In genomic region chr10:15720635-15721310, GRCh38 we compare ENCODE assay signal across 17 cellular contexts. TPM values are rescaled to one million over a fixed set of nuclear protein-coding genes. Genes with fewer than 3 reads are reported as not detected.
DNase-seq lines count a peak whose midpoint lies in the region; ATAC-seq and TF ChIP-seq lines count a peak whose summit lies in the region.
"Had no signal": no experiment of that assay in that cellular context is flagged by ENCODE, and none has a peak within 500 bp of the region (broad histone marks: within the 10 kb centered on the region; RNA-seq: fewer than 3 reads in every experiment).

No MANE protein-coding gene starts in this region.

- H3K4me2 ChIP-seq in GM23248 (ENCODE audit: unreplicated experiment): no peak overlapping the region
- H3K4me2 ChIP-seq: SK-N-SH had no signal

- H3K27ac Mint-ChIP-seq in brain (no peak overlapping the region), neural crest cell (ENCODE audit: unreplicated experiment) (no peak overlapping the region), natural killer cell (no peak overlapping the region)
- H3K27ac Mint-ChIP-seq: CD4-positive, alpha-beta memory T cell had no signal

- H3F3A ChIP-seq in GM23248 (ENCODE audit: insufficient read depth): no peaks in the 10 kb centered on the region

- H3K9me3 ChIP-seq in GM23248 (ENCODE audit: low read depth): no peaks in the 10 kb centered on the region
- H3K9me3 ChIP-seq: BE2C, SK-N-SH had no signal

- no peaks in the 10 kb centered on the region for H3K4me1 ChIP-seq in GM23248 (ENCODE audit: insufficient read depth)
- H3K4me1 ChIP-seq: BE2C had no signal

- no peak overlapping the region for H3K4me3 ChIP-seq in GM23248

- DNase-seq in NCI-H146 treated with DMSO at 0.1 percent for 48 hours (lab: John Stamatoyannopoulos, UW; ENCODE audit: unreplicated experiment) (peak; percentile 5), NCI-H146 (lab: John Stamatoyannopoulos, UW) (no peak), neural crest cell (ENCODE audit: low read depth, low spot score) (no peak), putamen (ENCODE audit: low spot score) (no peak), natural killer cell (no peak), GM23248 (no peak), NCI-H1105 (lab: John Stamatoyannopoulos, UW) (no peak)
- DNase-seq: BE2C; Calu3; CD4-positive, alpha-beta memory T cell; NCI-H1436 treated with DMSO at 0.1 percent for 48 hours; NCI-H2081; NCI-H446 treated with DMSO at 0.1 percent for 48 hours; SHP77 had no signal

- TF ChIP-seq CTCF in brain (conservative IDR thresholded peaks at IDR 0.05): no peak
- no peak for TF ChIP-seq CTCF in neural crest cell (conservative IDR thresholded peaks at IDR 0.05)
- TF ChIP-seq CTCF in natural killer cell (IDR thresholded peaks at IDR 0.05): no peak

- H3K27me3 Mint-ChIP-seq in brain: peaks cover 45% of the 10 kb centered on the region
- peaks cover 63% of the 10 kb centered on the region for H3K27me3 Mint-ChIP-seq in neural crest cell (ENCODE audit: low read depth)
- peaks cover 27 to 32% of the 10 kb centered on the region in 2 donors for H3K27me3 Mint-ChIP-seq in natural killer cell (ENCODE audit: low read depth in 2 of 2)

- H3K9ac ChIP-seq in GM23248: no peak overlapping the region
- H3K9ac ChIP-seq: SK-N-SH had no signal

- H3K9me2 ChIP-seq in GM23248 (ENCODE audit: insufficient read depth): no peaks in the 10 kb centered on the region
- H3K9me2 ChIP-seq: SK-N-SH had no signal

- intact Hi-C loops in natural killer cell (cut with micrococcal nuclease): no loop called here

- H3K79me2 ChIP-seq in GM23248 (ENCODE audit: insufficient read depth): no peaks in the 10 kb centered on the region

- peaks cover 19% of the 10 kb centered on the region for H3K4me1 Mint-ChIP-seq in brain
- H3K4me1 Mint-ChIP-seq in neural crest cell: peaks cover 7% of the 10 kb centered on the region
- no peaks in the 10 kb centered on the region for H3K4me1 Mint-ChIP-seq in natural killer cell

- H3K4me3 Mint-ChIP-seq in brain (peak overlapping the region in 4 of 5 experiments; percentile 80 to 87 (median 82)), neural crest cell (peak overlapping the region; percentile 2), natural killer cell (no peak overlapping the region)

- H3K9me3 Mint-ChIP-seq in brain (no peaks in the 10 kb centered on the region), neural crest cell (no peaks in the 10 kb centered on the region), natural killer cell (no peaks in the 10 kb centered on the region)

- no peak overlapping the region for H2AFZ ChIP-seq in GM23248

- in situ Hi-C loops in GM23248 (cut with MboI): loop anchor here (5.0 kb wide), 1 partner anchor 288 kb away; no protein-coding TSS in a partner anchor

- no peak for ATAC-seq in natural killer cell

- no peaks in the 10 kb centered on the region for H4K20me1 ChIP-seq in GM23248 (ENCODE audit: insufficient read depth)

- H3K36me3 Mint-ChIP-seq in brain: no peaks in the 10 kb centered on the region
- H3K36me3 Mint-ChIP-seq in neural crest cell (ENCODE audit: low read depth): no peaks in the 10 kb centered on the region
- no peaks in the 10 kb centered on the region for H3K36me3 Mint-ChIP-seq in natural killer cell
- H3K36me3 Mint-ChIP-seq: CD4-positive, alpha-beta memory T cell had no signal

- no peaks in the 10 kb centered on the region for H3K36me3 ChIP-seq in GM23248 (ENCODE audit: low read depth)
- H3K36me3 ChIP-seq: BE2C had no signal

- 87 to 89% methylated on average over 13 of the region's 13 CpGs for WGBS in GM23248 (ENCODE audit: low coverage in 1 of 2, low lambda C conversion rate in 2 of 2, missing lambda C conversion rate in 2 of 2), 2 experiments

- H3K27me3 ChIP-seq in GM23248 (replicated peaks; ENCODE audit: insufficient read depth): peaks cover 35% of the 10 kb centered on the region

- no peak overlapping the region for H3K27ac ChIP-seq in GM23248

RNA-seq across cellular contexts. Expression of gene ITGA8, which starts 1.1 kb away (rescaled TPM):
- polyA plus RNA-seq in brain (ENCODE audit: insufficient read depth, low read depth, low replicate concordance) (1.6 TPM), GM23248 (2016; fragmentation: Nextera tagmentation; extraction: Ambion mirVana) (0.23 TPM in 1 of 2 replicates, not detected in the other)
- total RNA-seq in neural crest cell (0.27 and 0.37 TPM in 2 replicates), natural killer cell (not detected)
- 0.32 TPM in 1 of 2 replicates, not detected in the other for total RNA-seq in GM23248 (2014; rRNA removed; shearing (Covaris generic))
- total RNA-seq: Calu3; CD4-positive, alpha-beta memory T cell; HT-29 had no signal
- polyA plus RNA-seq: CD4-positive, alpha-beta memory T cell; SK-N-SH had no signal
